Comparison of ENCODE assay signal across 15 cellular contexts in the genomic region with DNA sequence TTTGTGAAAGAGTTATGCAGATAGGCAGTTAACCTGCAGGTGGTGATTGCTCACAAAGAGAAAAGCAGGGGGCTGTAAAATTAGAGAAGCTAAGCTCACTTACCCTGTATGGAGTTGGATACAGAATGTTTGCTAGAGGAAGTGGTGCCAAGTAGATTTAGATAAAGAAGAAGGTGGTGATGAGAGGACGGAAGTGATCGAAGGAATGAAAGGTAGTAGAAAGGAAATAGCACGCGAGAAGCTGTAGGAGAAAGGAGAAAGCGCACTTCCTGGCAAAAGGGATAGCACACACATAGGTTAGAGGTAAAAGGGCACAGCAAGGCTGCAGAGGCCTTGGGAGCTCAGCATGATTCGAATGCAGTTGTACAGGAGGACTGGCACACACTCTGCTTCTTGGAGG.
DNase-seq lines count a peak whose midpoint lies in the region; ATAC-seq, FAIRE-seq and TF ChIP-seq lines count a peak whose summit lies in the region.
"Had no signal": no experiment of that assay in that cellular context is flagged by ENCODE, and none has a peak within 500 bp of the region (broad histone marks: within the 10 kb centered on the region; RNA-seq: fewer than 3 reads in every experiment).

No MANE protein-coding gene starts in this region.

- H3K9me1 ChIP-seq in K562 (ENCODE audit: control insufficient read depth, insufficient read depth, low read length) = no peaks in the 10 kb centered on the region

- no peaks in the 10 kb centered on the region for H3K79me2 ChIP-seq in K562 (ENCODE audit: control insufficient read depth, insufficient read depth, low read length)

- peak; percentile 12 for DNase-seq in activated CD4-positive, alpha-beta T cell treated with anti-CD3 and anti-CD28 coated beads, Interleukin-2, amount 10 ng/mL, durations not matched to agents 7 days and 5 days
- DNase-seq in activated CD4-positive, alpha-beta T cell treated with anti-CD3 and anti-CD28 coated beads for 1 hour = no peak
- no peak for DNase-seq in CD4-positive, alpha-beta T cell
- DNase-seq in K562 (ENCODE audit: extremely low read depth in 1 of 4, low spot score in 3 of 4) = no peak
- DNase-seq in NCI-H345 (lab: John Stamatoyannopoulos, UW) = no peak
- DNase-seq in superior temporal gyrus (ENCODE audit: extremely low spot score) = no peak
- DNase-seq: Caco-2, H9, Kasumi-1, NCI-H2029, NCI-H2171 treated with DMSO at 0.1 percent for 48 hours, NCI-H510A had no signal

- H3K36me3 Mint-ChIP-seq in activated CD4-positive, alpha-beta T cell treated with anti-CD3 and anti-CD28 coated beads, Interleukin-2, amount 10 ng/mL, durations not matched to agents 7 days and 5 days (ENCODE audit: low read depth) = peaks cover 27% of the 10 kb centered on the region
- no peaks in the 10 kb centered on the region for H3K36me3 Mint-ChIP-seq in CD4-positive, alpha-beta T cell (ENCODE audit: low read depth)
- peaks cover 16% of the 10 kb centered on the region for H3K36me3 Mint-ChIP-seq in T-helper 1 cell treated with Interleukin-12 subunit alpha and Interleukin-12 subunit beta and Interleukin-4 antibody, amounts not matched to agents 30 μg/mL and 1 μg/mL, for 36 hours (ENCODE audit: low read depth)

- no peaks in the 10 kb centered on the region for H3K27me3 ChIP-seq in CD4-positive, alpha-beta T cell (ENCODE audit: control insufficient read depth, insufficient read depth, low read length)
- no peaks in the 10 kb centered on the region for H3K27me3 ChIP-seq in K562 (ENCODE audit: control insufficient read depth in 2 of 2, insufficient read depth in 2 of 2, low read length in 2 of 2)
- H3K27me3 ChIP-seq: BLaER1 treated with 17β-estradiol and CSF1 and Interleukin-3, amounts not matched to agents 10 nM and 100 nM had no signal

- TF ChIP-seq CTCF in CD4-positive, alpha-beta T cell (IDR thresholded peaks at IDR 0.05) = no peak
- no peak for TF ChIP-seq CTCF in K562 (IDR thresholded peaks at IDR 0.05 in 2 of 3, conservative IDR thresholded peaks at IDR 0.05 in 1 of 3; ENCODE audit: insufficient read depth in 2 of 3, low read depth in 1 of 3, low read length in 3 of 3)

- BruUV-seq in K562 (replicated peaks; lab: Mats Ljungman, UMichigan) = no TSS peak

- in situ Hi-C loops in K562 (cut with MboI) = no loop called here

- TF ChIP-seq POLR2A in K562 (conservative IDR thresholded peaks at IDR 0.05) = no peak

- no peak for ATAC-seq in CD4-positive, alpha-beta T cell (ENCODE audit: poor library complexity)
- ATAC-seq in K562 (no peak), HG03457 (IDR thresholded peaks at IDR 0.05; ENCODE audit: unreplicated experiment) (no peak)

- no peaks in the 10 kb centered on the region for H3K36me3 ChIP-seq in K562 (ENCODE audit: control insufficient read depth, insufficient read depth, low read length)

- peaks cover 58% of the 10 kb centered on the region for H3K4me1 Mint-ChIP-seq in activated CD4-positive, alpha-beta T cell treated with anti-CD3 and anti-CD28 coated beads, Interleukin-2, amount 10 ng/mL, durations not matched to agents 7 days and 5 days
- peaks cover 40% of the 10 kb centered on the region for H3K4me1 Mint-ChIP-seq in CD4-positive, alpha-beta T cell (ENCODE audit: low read depth)
- H3K4me1 Mint-ChIP-seq in T-helper 1 cell treated with Interleukin-12 subunit alpha and Interleukin-12 subunit beta and Interleukin-4 antibody, amounts not matched to agents 30 μg/mL and 1 μg/mL, for 36 hours (ENCODE audit: low read depth) = peaks cover 47% of the 10 kb centered on the region

- H2AFZ ChIP-seq in K562 (ENCODE audit: low read depth, low read length) = peak overlapping the region; percentile 64

- no peak overlapping the region; the same call in 1 of the 2 replicates for H3K4me2 ChIP-seq in K562 (ENCODE audit: insufficient read depth, low read length)

- CTCF ChIA-PET in activated CD4-positive, alpha-beta T cell treated with anti-CD3 and anti-CD28 coated beads, Interleukin-2, amount 10 ng/mL, durations not matched to agents 7 days and 5 days (lab: Charles Lee) = interaction anchor here (0.6 to 2.7 kb wide), 4 partner anchors 13 to 294 kb away, joined by 3 to 6 read pairs (median 4); no protein-coding TSS in a partner anchor
- CTCF ChIA-PET in CD4-positive, alpha-beta T cell (lab: Charles Lee) = no interaction called here
- CTCF ChIA-PET in K562 (lab: Yijun Ruan, JAX; ENCODE audit: low intra/inter-chr PET ratio) = no interaction called here

- POLR2A ChIA-PET in activated CD4-positive, alpha-beta T cell treated with anti-CD3 and anti-CD28 coated beads, Interleukin-2, amount 10 ng/mL, durations not matched to agents 7 days and 5 days (lab: Charles Lee) = no interaction called here
- POLR2A ChIA-PET in CD4-positive, alpha-beta T cell (lab: Charles Lee) = interaction anchor here (1.2 to 1.6 kb wide), 2 partner anchors 10 to 87 kb away, joined by 3 to 11 read pairs; a partner anchor contains a TSS
- POLR2A ChIA-PET in K562 (lab: Yijun Ruan, JAX) = interaction anchor here (0.5 kb wide), 1 partner anchor 151 kb away, joined by 3 read pairs; no protein-coding TSS in a partner anchor

- peaks cover 10% of the 10 kb centered on the region for H3K9me3 Mint-ChIP-seq in activated CD4-positive, alpha-beta T cell treated with anti-CD3 and anti-CD28 coated beads, Interleukin-2, amount 10 ng/mL, durations not matched to agents 7 days and 5 days
- H3K9me3 Mint-ChIP-seq in CD4-positive, alpha-beta T cell = no peaks in the 10 kb centered on the region
- H3K9me3 Mint-ChIP-seq in T-helper 1 cell treated with Interleukin-12 subunit alpha and Interleukin-12 subunit beta and Interleukin-4 antibody, amounts not matched to agents 30 μg/mL and 1 μg/mL, for 36 hours = peaks cover 3% of the 10 kb centered on the region
- H3K9me3 Mint-ChIP-seq: H9 had no signal

- H4K20me1 ChIP-seq in K562 (replicated peaks; ENCODE audit: control insufficient read depth, insufficient read depth, low read length) = no peaks in the 10 kb centered on the region
- H4K20me1 ChIP-seq: BLaER1 treated with 17β-estradiol and CSF1 and Interleukin-3, amounts not matched to agents 10 nM and 100 nM had no signal

- H3K4me3 Mint-ChIP-seq in activated CD4-positive, alpha-beta T cell treated with anti-CD3 and anti-CD28 coated beads, Interleukin-2, amount 10 ng/mL, durations not matched to agents 7 days and 5 days = no peak overlapping the region
- H3K4me3 Mint-ChIP-seq in CD4-positive, alpha-beta T cell = peak overlapping the region; percentile 16
- H3K4me3 Mint-ChIP-seq in T-helper 1 cell treated with Interleukin-12 subunit alpha and Interleukin-12 subunit beta and Interleukin-4 antibody, amounts not matched to agents 30 μg/mL and 1 μg/mL, for 36 hours = peak overlapping the region; percentile 4
- H3K4me3 Mint-ChIP-seq: H9 had no signal

- intact Hi-C loops in CD4-positive, alpha-beta T cell (cut with DNase I, micrococcal nuclease) = no loop called here
- intact Hi-C loops in K562 (cut with micrococcal nuclease) = loop anchor here (5.0 kb wide), 2 partner anchors 48 to 68 kb away; no protein-coding TSS in a partner anchor

- H3K27ac ChIP-seq in CD4-positive, alpha-beta T cell (ENCODE audit: low read depth, low read length) = no peak overlapping the region
- no peak overlapping the region for H3K27ac ChIP-seq in K562 (ENCODE audit: extremely low read depth, low read depth, low read length)
- H3K27ac ChIP-seq: BLaER1 treated with 17β-estradiol and CSF1 and Interleukin-3, amounts not matched to agents 10 nM and 100 nM had no signal

- FAIRE-seq in K562 (lab: Jason Lieb, UNC) = no peak

- no peaks in the 10 kb centered on the region for H3K27me3 Mint-ChIP-seq in activated CD4-positive, alpha-beta T cell treated with anti-CD3 and anti-CD28 coated beads, Interleukin-2, amount 10 ng/mL, durations not matched to agents 7 days and 5 days
- H3K27me3 Mint-ChIP-seq in CD4-positive, alpha-beta T cell = no peaks in the 10 kb centered on the region
- no peaks in the 10 kb centered on the region for H3K27me3 Mint-ChIP-seq in T-helper 1 cell treated with Interleukin-12 subunit alpha and Interleukin-12 subunit beta and Interleukin-4 antibody, amounts not matched to agents 30 μg/mL and 1 μg/mL, for 36 hours (ENCODE audit: low read depth)

- no peak for TF ChIP-seq EP300 in K562 (IDR thresholded peaks at IDR 0.05; ENCODE audit: low read length)

- no peaks in the 10 kb centered on the region for H3K9me3 ChIP-seq in CD4-positive, alpha-beta T cell (ENCODE audit: control insufficient read depth, low read length)
- H3K9me3 ChIP-seq in K562 (replicated peaks; ENCODE audit: control insufficient read depth, insufficient read depth, low read depth, low read length) = no peaks in the 10 kb centered on the region
- H3K9me3 ChIP-seq: Caco-2 had no signal

- no peak for TF ChIP-seq RAD21 in K562 (CRISPR knock-in tag; conservative IDR thresholded peaks at IDR 0.05 in 1 of 2, IDR thresholded peaks at IDR 0.05 in 1 of 2)

- H3K9ac ChIP-seq in K562 (ENCODE audit: insufficient read depth in 1 of 2, low read depth in 2 of 2, low read length in 2 of 2) = no peak overlapping the region
- H3K9ac ChIP-seq: BLaER1 treated with 17β-estradiol and CSF1 and Interleukin-3, amounts not matched to agents 10 nM and 100 nM had no signal

- peak overlapping the region; percentile 70 for H3K27ac Mint-ChIP-seq in activated CD4-positive, alpha-beta T cell treated with anti-CD3 and anti-CD28 coated beads, Interleukin-2, amount 10 ng/mL, durations not matched to agents 7 days and 5 days
- H3K27ac Mint-ChIP-seq in CD4-positive, alpha-beta T cell = no peak overlapping the region
- H3K27ac Mint-ChIP-seq in T-helper 1 cell treated with Interleukin-12 subunit alpha and Interleukin-12 subunit beta and Interleukin-4 antibody, amounts not matched to agents 30 μg/mL and 1 μg/mL, for 36 hours = peak overlapping the region; percentile 17

- no peak overlapping the region for H3K4me3 ChIP-seq in K562
- H3K4me3 ChIP-seq: BLaER1 treated with 17β-estradiol and CSF1 and Interleukin-3, amounts not matched to agents 10 nM and 100 nM had no signal

- 52% methylated on average over 6 of the region's 6 CpGs for WGBS in K562 (ENCODE audit: insufficient coverage, low coverage, missing lambda C conversion rate)

- H3K4me1 ChIP-seq in K562 (replicated peaks in 1 of 2; ENCODE audit: control insufficient read depth in 2 of 2, insufficient read depth in 2 of 2, low read length in 2 of 2) = peaks cover 0 to 48% of the 10 kb centered on the region in 2 experiments; a peak in 4 of 5 replicates
- H3K4me1 ChIP-seq: Caco-2 had no signal

TF ChIP-seq in K562, 482 proteins besides CTCF, POLR2A, EP300 and RAD21 (continues in another document):
- TF ChIP-seq FOXA1 (IDR thresholded peaks at IDR 0.05; ENCODE audit: borderline replicate concordance) (no peak), ZNF79 (CRISPR knock-in tag; IDR thresholded peaks at IDR 0.05; ENCODE audit: low read depth) (no peak), NR2C1 (IDR thresholded peaks at IDR 0.05) (no peak), NR2C1 (tag; IDR thresholded peaks at IDR 0.05) (0 out of 2 replicates have a peak, but pooled peaks have one; percentile 23), ZNF644 (tag; IDR thresholded peaks at IDR 0.05; ENCODE audit: low read depth) (no peak)
- TF ChIP-seq, protein P1, sequence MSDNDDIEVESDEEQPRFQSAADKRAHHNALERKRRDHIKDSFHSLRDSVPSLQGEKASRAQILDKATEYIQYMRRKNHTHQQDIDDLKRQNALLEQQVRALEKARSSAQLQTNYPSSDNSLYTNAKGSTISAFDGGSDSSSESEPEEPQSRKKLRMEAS (CRISPR knock-in tag; IDR thresholded peaks at IDR 0.05) = no peak
